ENCODE assay signal across 1 cellular context in genomic region chr2:218323526-218324472, GRCh38.
A peak's percentile ranks its signal among the peaks of the same experiment; 100 is the strongest.
TF ChIP-seq lines count a peak whose summit lies in the region.

No MANE protein-coding gene starts in this region.

TF ChIP-seq in K562, 482 proteins besides CTCF, POLR2A, EP300 and RAD21 (continues in another document):
- TF ChIP-seq U2AF2 (optimal IDR thresholded peaks at IDR 0.05; ENCODE audit: low read depth, low read length) (no peak), NFYB (IDR thresholded peaks at IDR 0.05; ENCODE audit: extremely low read depth, insufficient read length) (no peak), ZNF121 (CRISPR knock-in tag; conservative IDR thresholded peaks at IDR 0.05) (no peak), HNRNPLL (IDR thresholded peaks at IDR 0.05; ENCODE audit: low read depth, low read length, poor library complexity, severe bottlenecking) (no peak), KLF1 (tag; IDR thresholded peaks at IDR 0.05) (no peak), ZNF280A (IDR thresholded peaks at IDR 0.05; ENCODE audit: low read depth, partially characterized antibody) (no peak), SMARCE1 (IDR thresholded peaks at IDR 0.05) (no peak), SMC3 (conservative IDR thresholded peaks at IDR 0.05; ENCODE audit: insufficient read depth, low read depth, low read length) (no peak), BCOR (IDR thresholded peaks at IDR 0.05) (no peak), HNRNPUL1 (IDR thresholded peaks at IDR 0.05; ENCODE audit: low read length) (no peak), CEBPB (tag; IDR thresholded peaks at IDR 0.05) (peak; percentile 73), MAFF (IDR thresholded peaks at IDR 0.05; ENCODE audit: low read length) (no peak), E2F3 (CRISPR knock-in tag; IDR thresholded peaks at IDR 0.05) (no peak), SMARCA5 (IDR thresholded peaks at IDR 0.05) (no peak), MEIS2 (IDR thresholded peaks at IDR 0.05; ENCODE audit: partially characterized antibody) (no peak), KDM1A (IDR thresholded peaks at IDR 0.05) (0 out of 4 replicates have a peak, but pooled peaks of 1 of the 2 experiments have one; percentile 32), SMAD1 (IDR thresholded peaks at IDR 0.05; ENCODE audit: low read depth, low read length, partially characterized antibody) (no peak), ZNF41 (CRISPR knock-in tag; conservative IDR thresholded peaks at IDR 0.05) (no peak), CCAR2 (IDR thresholded peaks at IDR 0.05; ENCODE audit: low read depth, low read length) (no peak), HNRNPL (IDR thresholded peaks at IDR 0.05; ENCODE audit: low read depth, low read length) (no peak), TRIM25 (IDR thresholded peaks at IDR 0.05; ENCODE audit: borderline replicate concordance) (no peak), PYGO2 (tag; IDR thresholded peaks at IDR 0.05) (no peak), ZBTB40 (IDR thresholded peaks at IDR 0.05) (0 out of 2 replicates have a peak, but pooled peaks have one; percentile 12), ZBTB40 (CRISPR knock-in tag; IDR thresholded peaks at IDR 0.05) (no peak), CEBPG (CRISPR knock-in tag; IDR thresholded peaks at IDR 0.05) (no peak), CEBPG (tag; conservative IDR thresholded peaks at IDR 0.05 in 1 of 2, IDR thresholded peaks at IDR 0.05 in 1 of 2) (peak in 1 of 2 experiments; percentile 36; a peak in 1 of 4 replicates), L3MBTL2 (IDR thresholded peaks at IDR 0.05) (no peak), E2F6 (IDR thresholded peaks at IDR 0.05; ENCODE audit: borderline replicate concordance in 1 of 2, extremely low read depth in 1 of 2, insufficient read depth in 1 of 2, insufficient read length in 1 of 2, low read depth in 1 of 2, low read length in 1 of 2, poor library complexity in 1 of 2, severe bottlenecking in 1 of 2) (no peak), PHF21A (IDR thresholded peaks at IDR 0.05; ENCODE audit: borderline replicate concordance, low read depth) (no peak), MAZ (CRISPR knock-in tag; conservative IDR thresholded peaks at IDR 0.05 in 1 of 2, IDR thresholded peaks at IDR 0.05 in 1 of 2) (0 out of 4 replicates have a peak, but pooled peaks of 1 of the 2 experiments have one; percentile 14), POLR2H (tag; IDR thresholded peaks at IDR 0.05; ENCODE audit: low read depth) (no peak), MEF2A (IDR thresholded peaks at IDR 0.05; ENCODE audit: control insufficient read depth, low read depth, low read length) (no peak), XRCC5 (IDR thresholded peaks at IDR 0.05; ENCODE audit: low read depth, low read length) (no peak), MCM3 (IDR thresholded peaks at IDR 0.05) (no peak), PBX2 (CRISPR knock-in tag; IDR thresholded peaks at IDR 0.05; ENCODE audit: low read depth) (no peak), PBX2 (tag; conservative IDR thresholded peaks at IDR 0.05; ENCODE audit: low read depth) (0 out of 2 replicates have a peak, but pooled peaks have one; percentile 26), ZNF140 (CRISPR knock-in tag; IDR thresholded peaks at IDR 0.05) (no peak), RFX5 (IDR thresholded peaks at IDR 0.05; ENCODE audit: low read depth, low read length) (no peak), JUND (IDR thresholded peaks at IDR 0.05; ENCODE audit: borderline replicate concordance, low read depth, low read length) (no peak), JUND (tag; IDR thresholded peaks at IDR 0.05; ENCODE audit: borderline replicate concordance, low read depth, low read length) (no peak), ETV6 (IDR thresholded peaks at IDR 0.05; ENCODE audit: borderline replicate concordance in 1 of 2, low read depth in 2 of 2, low read length in 1 of 2) (no peak), ETV6 (CRISPR knock-in tag; IDR thresholded peaks at IDR 0.05; ENCODE audit: borderline replicate concordance) (no peak), BACH1 (tag; IDR thresholded peaks at IDR 0.05) (no peak), FOXM1 (IDR thresholded peaks at IDR 0.05; ENCODE audit: low read depth) (no peak), FOXM1 (CRISPR knock-in tag; IDR thresholded peaks at IDR 0.05; ENCODE audit: low read depth) (no peak), RBFOX2 (IDR thresholded peaks at IDR 0.05; ENCODE audit: low read depth, low read length) (no peak), NFIC (IDR thresholded peaks at IDR 0.05) (peak; percentile 42), HMG20B (CRISPR knock-in tag; IDR thresholded peaks at IDR 0.05) (no peak), POLR2AphosphoS2 (IDR thresholded peaks at IDR 0.05; ENCODE audit: low read length) (no peak), GABPB1 (CRISPR knock-in tag; IDR thresholded peaks at IDR 0.05) (no peak), TAF9B (IDR thresholded peaks at IDR 0.05; ENCODE audit: partially characterized antibody) (no peak), ZBTB7A (IDR thresholded peaks at IDR 0.05; ENCODE audit: borderline replicate concordance, control insufficient read depth, low read depth, low read length) (peak; percentile 37; the same call in 1 of the 2 replicates), ZBED1 (IDR thresholded peaks at IDR 0.05) (no peak), BCL6 (CRISPR knock-in tag; IDR thresholded peaks at IDR 0.05) (no peak), TRIM24 (IDR thresholded peaks at IDR 0.05) (no peak), TAL1 (IDR thresholded peaks at IDR 0.05) (no peak)
- TF ChIP-seq, protein P1, sequence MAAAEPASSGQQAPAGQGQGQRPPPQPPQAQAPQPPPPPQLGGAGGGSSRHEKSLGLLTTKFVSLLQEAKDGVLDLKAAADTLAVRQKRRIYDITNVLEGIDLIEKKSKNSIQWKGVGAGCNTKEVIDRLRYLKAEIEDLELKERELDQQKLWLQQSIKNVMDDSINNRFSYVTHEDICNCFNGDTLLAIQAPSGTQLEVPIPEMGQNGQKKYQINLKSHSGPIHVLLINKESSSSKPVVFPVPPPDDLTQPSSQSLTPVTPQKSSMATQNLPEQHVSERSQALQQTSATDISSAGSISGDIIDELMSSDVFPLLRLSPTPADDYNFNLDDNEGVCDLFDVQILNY (CRISPR knock-in tag; IDR thresholded peaks at IDR 0.05) = no peak
- TF ChIP-seq, protein P2, sequence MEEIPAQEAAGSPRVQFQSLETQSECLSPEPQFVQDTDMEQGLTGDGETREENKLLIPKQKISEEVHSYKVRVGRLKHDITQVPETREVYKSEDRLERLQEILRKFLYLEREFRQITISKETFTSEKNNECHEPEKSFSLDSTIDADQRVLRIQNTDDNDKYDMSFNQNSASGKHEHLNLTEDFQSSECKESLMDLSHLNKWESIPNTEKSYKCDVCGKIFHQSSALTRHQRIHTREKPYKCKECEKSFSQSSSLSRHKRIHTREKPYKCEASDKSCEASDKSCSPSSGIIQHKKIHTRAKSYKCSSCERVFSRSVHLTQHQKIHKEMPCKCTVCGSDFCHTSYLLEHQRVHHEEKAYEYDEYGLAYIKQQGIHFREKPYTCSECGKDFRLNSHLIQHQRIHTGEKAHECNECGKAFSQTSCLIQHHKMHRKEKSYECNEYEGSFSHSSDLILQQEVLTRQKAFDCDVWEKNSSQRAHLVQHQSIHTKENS (CRISPR knock-in tag; IDR thresholded peaks at IDR 0.05) = no peak
